ENCODE assay signal across 8 cellular contexts in the genomic region with DNA sequence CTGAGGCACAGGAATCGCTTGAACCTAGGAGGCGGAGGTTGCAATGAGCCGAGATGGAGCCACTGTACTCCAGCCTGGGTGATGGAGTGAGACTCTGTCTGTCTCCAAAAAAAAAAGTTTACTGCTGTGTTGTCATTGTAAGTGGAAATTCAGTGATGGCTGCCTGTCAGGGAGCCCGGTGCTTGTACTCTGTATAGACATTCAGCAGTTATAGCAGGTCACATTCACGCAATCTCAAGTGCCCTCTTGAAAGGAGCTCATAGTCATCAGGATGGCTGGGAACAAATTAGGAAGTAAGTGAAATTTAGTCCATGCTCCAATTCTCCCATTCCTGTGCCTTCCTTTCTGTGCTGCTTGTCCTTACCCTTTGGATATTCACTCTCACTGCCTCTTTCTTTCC. TPM values are rescaled to one million over a fixed set of nuclear protein-coding genes. Genes with fewer than 3 reads are reported as not detected.
DNase-seq lines count a peak whose midpoint lies in the region; ATAC-seq, FAIRE-seq and TF ChIP-seq lines count a peak whose summit lies in the region.
"Not testable (repeated sequence)": the region's sequence is repeated elsewhere in the genome, so short reads cannot be mapped to it uniquely, and the experiment has no call there.

No MANE protein-coding gene starts in this region.

- DNase-seq in CD4-positive, alpha-beta T cell; GM12892 (ENCODE audit: insufficient read length); HTR-8/SVneo (ENCODE audit: insufficient read length, low spot score); left cardiac atrium; immature natural killer cell: not testable (repeated sequence)
- DNase-seq in ecto neural progenitor cell (ENCODE audit: low spot score), result peak; percentile 26
- peak; percentile 27 for DNase-seq in osteocyte (ENCODE audit: extremely low spot score, unreplicated experiment)

- H4K20me1 ChIP-seq in SU-DHL-6 (ENCODE audit: low read depth, low read length), result not testable (repeated sequence)

- H2AFZ ChIP-seq in SU-DHL-6 (ENCODE audit: low read depth, low read length, severe bottlenecking), result not testable (repeated sequence)

- H3K4me1 Mint-ChIP-seq in CD4-positive, alpha-beta T cell (ENCODE audit: low read depth), result peaks cover 39% of the 10 kb centered on the region
- H3K4me1 Mint-ChIP-seq in immature natural killer cell, result peaks cover 57 to 81% of the 10 kb centered on the region in 2 donors
- H3K4me1 Mint-ChIP-seq in osteocyte (ENCODE audit: unreplicated experiment), result not testable (repeated sequence)

- H3K4me3 Mint-ChIP-seq in CD4-positive, alpha-beta T cell; osteocyte (ENCODE audit: unreplicated experiment): not testable (repeated sequence)
- H3K4me3 Mint-ChIP-seq in immature natural killer cell, result peak overlapping the region in 1 of 5 donors; percentile 49

- not testable (repeated sequence) for H3K27ac ChIP-seq in CD4-positive, alpha-beta T cell (ENCODE audit: low read depth, low read length)
- peak overlapping the region; percentile 95 for H3K27ac ChIP-seq in SU-DHL-6 (ENCODE audit: low read depth, low read length)

- TF ChIP-seq CTCF in CD4-positive, alpha-beta T cell (IDR thresholded peaks at IDR 0.05); SU-DHL-6 (IDR thresholded peaks at IDR 0.05; ENCODE audit: insufficient read depth, low read length, poor library complexity, severe bottlenecking); osteocyte (IDR thresholded peaks at IDR 0.05): not testable (repeated sequence)

- not testable (repeated sequence) for H3K4me3 ChIP-seq in SU-DHL-6 (ENCODE audit: insufficient read depth, low read length, poor library complexity, severe bottlenecking)

- TF ChIP-seq POLR2A in GM12892 (IDR thresholded peaks at IDR 0.05; ENCODE audit: low read depth, low read length), result not testable (repeated sequence)

- H3K27me3 Mint-ChIP-seq in CD4-positive, alpha-beta T cell; immature natural killer cell (ENCODE audit: low read depth in 3 of 3); osteocyte (ENCODE audit: unreplicated experiment): not testable (repeated sequence)

- peaks cover 60% of the 10 kb centered on the region for H3K36me3 Mint-ChIP-seq in CD4-positive, alpha-beta T cell (ENCODE audit: low read depth)
- H3K36me3 Mint-ChIP-seq in immature natural killer cell (peaks cover 30 to 49% (median 30%) of the 10 kb centered on the region in 3 donors), osteocyte (ENCODE audit: unreplicated experiment) (peaks cover 18% of the 10 kb centered on the region)

- peak overlapping the region; percentile 27 for H3K9ac ChIP-seq in SU-DHL-6 (ENCODE audit: low read length)

- H3K9me2 ChIP-seq in SU-DHL-6 (replicated peaks; ENCODE audit: insufficient read depth, low read length), result not testable (repeated sequence)

- H3K27ac Mint-ChIP-seq in CD4-positive, alpha-beta T cell, result peak overlapping the region; percentile 17
- H3K27ac Mint-ChIP-seq in immature natural killer cell, result peak overlapping the region; percentile 39 to 85 (median 74)
- not testable (repeated sequence) for H3K27ac Mint-ChIP-seq in osteocyte (ENCODE audit: unreplicated experiment)

- POLR2A ChIA-PET in CD4-positive, alpha-beta T cell (lab: Charles Lee), result not testable (repeated sequence)

- H3K79me2 ChIP-seq in SU-DHL-6 (ENCODE audit: insufficient read depth, low read length), result peaks cover 84% of the 10 kb centered on the region

- not testable (repeated sequence) for H3K27me3 ChIP-seq in CD4-positive, alpha-beta T cell (ENCODE audit: control insufficient read depth, insufficient read depth, low read length); SU-DHL-6 (ENCODE audit: low read length)

- not testable (repeated sequence) for H3K9me3 ChIP-seq in CD4-positive, alpha-beta T cell (ENCODE audit: control insufficient read depth, low read length); SU-DHL-6 (ENCODE audit: insufficient read depth, low read length)

- peaks cover 77% of the 10 kb centered on the region for H3F3A ChIP-seq in SU-DHL-6 (ENCODE audit: insufficient read depth)

- peaks cover 24% of the 10 kb centered on the region for H3K36me3 ChIP-seq in SU-DHL-6 (ENCODE audit: low read length)

- FAIRE-seq in GM12892 (lab: Jason Lieb, UNC) (peak; percentile 9), HTR-8/SVneo (lab: Jason Lieb, UNC) (peak; percentile 48)

- not testable (repeated sequence) for ATAC-seq in CD4-positive, alpha-beta T cell (ENCODE audit: poor library complexity)
- peak; percentile 70 to 79 for ATAC-seq in left cardiac atrium

- not testable (repeated sequence) for H3K9me3 Mint-ChIP-seq in CD4-positive, alpha-beta T cell; immature natural killer cell; osteocyte (ENCODE audit: unreplicated experiment)

- intact Hi-C loops in CD4-positive, alpha-beta T cell (cut with DNase I, micrococcal nuclease); left cardiac atrium (cut with DNase I): not testable (repeated sequence)

- peak overlapping the region; percentile 79 for H3K4me2 ChIP-seq in SU-DHL-6 (ENCODE audit: low read depth, low read length, poor library complexity, severe bottlenecking)

- CTCF ChIA-PET in CD4-positive, alpha-beta T cell (lab: Charles Lee), result not testable (repeated sequence)

RNA-seq across cellular contexts. Expression of a gene that starts 32.4 kb away (rescaled TPM):
- total RNA-seq in CD4-positive, alpha-beta T cell, result 10 to 100 TPM; 63.0 to 64.9 TPM
- 118 TPM for polyA plus RNA-seq in GM12892 (2012; ENCODE audit: missing spikeins)
- total RNA-seq in left cardiac atrium (10 to 100 TPM; 71.1 to 77.5 TPM), osteocyte (66.5 and 69.8 TPM in 2 replicates)
- polyA plus RNA-seq in immature natural killer cell, result 100 to 1,000 TPM; 146 to 193 (median 169) TPM
